1 cellular context compared by ENCODE assay signal in the genomic region with DNA sequence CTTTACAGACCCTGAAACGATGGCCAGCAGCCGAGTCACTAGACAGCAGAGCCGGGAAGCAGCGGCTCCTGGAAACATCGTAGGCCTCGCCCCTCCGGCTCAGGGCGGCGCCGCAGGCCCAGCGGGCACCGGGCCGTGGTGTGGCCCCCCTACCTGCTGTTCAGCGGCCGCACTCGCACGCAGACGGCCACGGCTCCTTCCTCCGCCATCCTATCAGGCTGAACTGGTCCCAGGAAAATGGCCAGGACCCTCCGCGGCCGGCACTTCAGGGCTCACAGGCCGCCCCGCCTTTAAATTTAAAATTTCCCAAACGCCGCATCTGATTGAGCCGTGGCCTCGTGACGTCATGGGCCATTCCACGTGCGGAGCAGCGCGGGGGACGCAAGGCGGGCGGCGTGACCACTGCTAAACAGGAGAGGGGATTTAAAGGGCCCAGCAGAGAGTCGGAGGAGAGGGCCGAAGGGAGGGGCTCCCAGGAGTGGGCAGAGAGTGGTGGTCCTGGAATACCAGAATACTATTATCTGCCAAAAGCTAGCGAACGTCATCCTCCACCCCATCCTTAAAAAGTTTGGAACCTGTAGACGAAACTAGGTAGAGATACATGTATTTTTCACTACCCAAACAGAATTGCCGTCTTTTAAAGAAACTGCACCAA.
TF ChIP-seq lines count a peak whose summit lies in the region.

A gene with protein sequence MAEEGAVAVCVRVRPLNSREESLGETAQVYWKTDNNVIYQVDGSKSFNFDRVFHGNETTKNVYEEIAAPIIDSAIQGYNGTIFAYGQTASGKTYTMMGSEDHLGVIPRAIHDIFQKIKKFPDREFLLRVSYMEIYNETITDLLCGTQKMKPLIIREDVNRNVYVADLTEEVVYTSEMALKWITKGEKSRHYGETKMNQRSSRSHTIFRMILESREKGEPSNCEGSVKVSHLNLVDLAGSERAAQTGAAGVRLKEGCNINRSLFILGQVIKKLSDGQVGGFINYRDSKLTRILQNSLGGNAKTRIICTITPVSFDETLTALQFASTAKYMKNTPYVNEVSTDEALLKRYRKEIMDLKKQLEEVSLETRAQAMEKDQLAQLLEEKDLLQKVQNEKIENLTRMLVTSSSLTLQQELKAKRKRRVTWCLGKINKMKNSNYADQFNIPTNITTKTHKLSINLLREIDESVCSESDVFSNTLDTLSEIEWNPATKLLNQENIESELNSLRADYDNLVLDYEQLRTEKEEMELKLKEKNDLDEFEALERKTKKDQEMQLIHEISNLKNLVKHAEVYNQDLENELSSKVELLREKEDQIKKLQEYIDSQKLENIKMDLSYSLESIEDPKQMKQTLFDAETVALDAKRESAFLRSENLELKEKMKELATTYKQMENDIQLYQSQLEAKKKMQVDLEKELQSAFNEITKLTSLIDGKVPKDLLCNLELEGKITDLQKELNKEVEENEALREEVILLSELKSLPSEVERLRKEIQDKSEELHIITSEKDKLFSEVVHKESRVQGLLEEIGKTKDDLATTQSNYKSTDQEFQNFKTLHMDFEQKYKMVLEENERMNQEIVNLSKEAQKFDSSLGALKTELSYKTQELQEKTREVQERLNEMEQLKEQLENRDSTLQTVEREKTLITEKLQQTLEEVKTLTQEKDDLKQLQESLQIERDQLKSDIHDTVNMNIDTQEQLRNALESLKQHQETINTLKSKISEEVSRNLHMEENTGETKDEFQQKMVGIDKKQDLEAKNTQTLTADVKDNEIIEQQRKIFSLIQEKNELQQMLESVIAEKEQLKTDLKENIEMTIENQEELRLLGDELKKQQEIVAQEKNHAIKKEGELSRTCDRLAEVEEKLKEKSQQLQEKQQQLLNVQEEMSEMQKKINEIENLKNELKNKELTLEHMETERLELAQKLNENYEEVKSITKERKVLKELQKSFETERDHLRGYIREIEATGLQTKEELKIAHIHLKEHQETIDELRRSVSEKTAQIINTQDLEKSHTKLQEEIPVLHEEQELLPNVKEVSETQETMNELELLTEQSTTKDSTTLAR (N-terminal part only) (minus strand): TSS at position 233 of the 655 bp plus-strand sequence. CDS start 24 bp downstream, at position 209.

TF ChIP-seq in GM12878, 131 proteins besides CTCF, POLR2A, EP300 and RAD21 (continued from another document and continues in another):
- TF ChIP-seq, protein P1, sequence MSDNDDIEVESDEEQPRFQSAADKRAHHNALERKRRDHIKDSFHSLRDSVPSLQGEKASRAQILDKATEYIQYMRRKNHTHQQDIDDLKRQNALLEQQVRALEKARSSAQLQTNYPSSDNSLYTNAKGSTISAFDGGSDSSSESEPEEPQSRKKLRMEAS (IDR thresholded peaks at IDR 0.05; ENCODE audit: low read depth, low read length): no peak
- TF ChIP-seq PML (IDR thresholded peaks at IDR 0.05; ENCODE audit: low read length) (no peak; the same call in 1 of the 2 replicates), FOXK2 (IDR thresholded peaks at IDR 0.05) (peak; percentile 98), HCFC1 (IDR thresholded peaks at IDR 0.05; ENCODE audit: low read length) (no peak), EGR1 (IDR thresholded peaks at IDR 0.05; ENCODE audit: borderline replicate concordance in 1 of 2, low read depth in 2 of 2, low read length in 2 of 2) (no peak; a peak in 2 of 3 replicates), SMARCA5 (IDR thresholded peaks at IDR 0.05) (no peak), TCF3 (IDR thresholded peaks at IDR 0.05; ENCODE audit: borderline replicate concordance, insufficient read depth, low read depth, low read length) (no peak), SP1 (IDR thresholded peaks at IDR 0.05; ENCODE audit: low read depth, low read length) (no peak), RCOR1 (conservative IDR thresholded peaks at IDR 0.05; ENCODE audit: low read depth, low read length) (0 out of 2 replicates have a peak, but pooled peaks have one; percentile 42), NRF1 (conservative IDR thresholded peaks at IDR 0.05; ENCODE audit: low read depth, low read length) (no peak), SIN3A (IDR thresholded peaks at IDR 0.05; ENCODE audit: low read depth, low read length) (peak; percentile 95), SMAD1 (IDR thresholded peaks at IDR 0.05; ENCODE audit: low read depth, partially characterized antibody) (no peak), TCF7 (IDR thresholded peaks at IDR 0.05; ENCODE audit: borderline replicate concordance) (no peak), YBX1 (IDR thresholded peaks at IDR 0.05) (no peak), KLF5 (IDR thresholded peaks at IDR 0.05; ENCODE audit: partially characterized antibody) (peak; percentile 99), MYC (IDR thresholded peaks at IDR 0.05; ENCODE audit: insufficient read depth, insufficient read length, insufficient replicate concordance, low read length, severe bottlenecking) (no peak), MTA2 (IDR thresholded peaks at IDR 0.05; ENCODE audit: low read depth) (no peak), CREM (IDR thresholded peaks at IDR 0.05; ENCODE audit: low read depth) (peak; percentile 99), NFXL1 (IDR thresholded peaks at IDR 0.05; ENCODE audit: borderline replicate concordance) (no peak), PAX8 (IDR thresholded peaks at IDR 0.05) (no peak), SMC3 (IDR thresholded peaks at IDR 0.05; ENCODE audit: borderline replicate concordance, low read length) (no peak), MYB (IDR thresholded peaks at IDR 0.05; ENCODE audit: borderline replicate concordance, low read depth, low read length) (no peak), BACH1 (IDR thresholded peaks at IDR 0.05; ENCODE audit: borderline replicate concordance) (0 out of 2 replicates have a peak, but pooled peaks have one; percentile 23), IRF4 (IDR thresholded peaks at IDR 0.05; ENCODE audit: low read depth, low read length) (no peak), WRNIP1 (IDR thresholded peaks at IDR 0.05; ENCODE audit: borderline replicate concordance, low read depth, low read length) (no peak), RB1 (IDR thresholded peaks at IDR 0.05; ENCODE audit: borderline replicate concordance) (peak; percentile 86; the same call in 1 of the 2 replicates), BHLHE40 (IDR thresholded peaks at IDR 0.05; ENCODE audit: borderline replicate concordance in 1 of 2, low read depth in 2 of 2, low read length in 1 of 2) (peak; percentile 98), ETV6 (conservative IDR thresholded peaks at IDR 0.05 in 1 of 2, IDR thresholded peaks at IDR 0.05 in 1 of 2; ENCODE audit: borderline replicate concordance in 1 of 2, low read depth in 1 of 2) (no peak), HDAC6 (IDR thresholded peaks at IDR 0.05; ENCODE audit: unreplicated experiment) (no peak)
- TF ChIP-seq, protein P2, sequence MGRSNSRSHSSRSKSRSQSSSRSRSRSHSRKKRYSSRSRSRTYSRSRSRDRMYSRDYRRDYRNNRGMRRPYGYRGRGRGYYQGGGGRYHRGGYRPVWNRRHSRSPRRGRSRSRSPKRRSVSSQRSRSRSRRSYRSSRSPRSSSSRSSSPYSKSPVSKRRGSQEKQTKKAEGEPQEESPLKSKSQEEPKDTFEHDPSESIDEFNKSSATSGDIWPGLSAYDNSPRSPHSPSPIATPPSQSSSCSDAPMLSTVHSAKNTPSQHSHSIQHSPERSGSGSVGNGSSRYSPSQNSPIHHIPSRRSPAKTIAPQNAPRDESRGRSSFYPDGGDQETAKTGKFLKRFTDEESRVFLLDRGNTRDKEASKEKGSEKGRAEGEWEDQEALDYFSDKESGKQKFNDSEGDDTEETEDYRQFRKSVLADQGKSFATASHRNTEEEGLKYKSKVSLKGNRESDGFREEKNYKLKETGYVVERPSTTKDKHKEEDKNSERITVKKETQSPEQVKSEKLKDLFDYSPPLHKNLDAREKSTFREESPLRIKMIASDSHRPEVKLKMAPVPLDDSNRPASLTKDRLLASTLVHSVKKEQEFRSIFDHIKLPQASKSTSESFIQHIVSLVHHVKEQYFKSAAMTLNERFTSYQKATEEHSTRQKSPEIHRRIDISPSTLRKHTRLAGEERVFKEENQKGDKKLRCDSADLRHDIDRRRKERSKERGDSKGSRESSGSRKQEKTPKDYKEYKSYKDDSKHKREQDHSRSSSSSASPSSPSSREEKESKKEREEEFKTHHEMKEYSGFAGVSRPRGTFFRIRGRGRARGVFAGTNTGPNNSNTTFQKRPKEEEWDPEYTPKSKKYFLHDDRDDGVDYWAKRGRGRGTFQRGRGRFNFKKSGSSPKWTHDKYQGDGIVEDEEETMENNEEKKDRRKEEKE (IDR thresholded peaks at IDR 0.05): peak; percentile 95
- TF ChIP-seq, protein P3, sequence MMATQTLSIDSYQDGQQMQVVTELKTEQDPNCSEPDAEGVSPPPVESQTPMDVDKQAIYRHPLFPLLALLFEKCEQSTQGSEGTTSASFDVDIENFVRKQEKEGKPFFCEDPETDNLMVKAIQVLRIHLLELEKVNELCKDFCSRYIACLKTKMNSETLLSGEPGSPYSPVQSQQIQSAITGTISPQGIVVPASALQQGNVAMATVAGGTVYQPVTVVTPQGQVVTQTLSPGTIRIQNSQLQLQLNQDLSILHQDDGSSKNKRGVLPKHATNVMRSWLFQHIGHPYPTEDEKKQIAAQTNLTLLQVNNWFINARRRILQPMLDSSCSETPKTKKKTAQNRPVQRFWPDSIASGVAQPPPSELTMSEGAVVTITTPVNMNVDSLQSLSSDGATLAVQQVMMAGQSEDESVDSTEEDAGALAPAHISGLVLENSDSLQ (IDR thresholded peaks at IDR 0.05): 0 out of 2 replicates have a peak, but pooled peaks have one; percentile 28
- TF ChIP-seq, protein P4, sequence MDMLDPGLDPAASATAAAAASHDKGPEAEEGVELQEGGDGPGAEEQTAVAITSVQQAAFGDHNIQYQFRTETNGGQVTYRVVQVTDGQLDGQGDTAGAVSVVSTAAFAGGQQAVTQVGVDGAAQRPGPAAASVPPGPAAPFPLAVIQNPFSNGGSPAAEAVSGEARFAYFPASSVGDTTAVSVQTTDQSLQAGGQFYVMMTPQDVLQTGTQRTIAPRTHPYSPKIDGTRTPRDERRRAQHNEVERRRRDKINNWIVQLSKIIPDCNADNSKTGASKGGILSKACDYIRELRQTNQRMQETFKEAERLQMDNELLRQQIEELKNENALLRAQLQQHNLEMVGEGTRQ (IDR thresholded peaks at IDR 0.05; ENCODE audit: borderline replicate concordance, low read depth, low read length): no peak; the same call in 1 of the 2 replicates
- TF ChIP-seq, protein P5, sequence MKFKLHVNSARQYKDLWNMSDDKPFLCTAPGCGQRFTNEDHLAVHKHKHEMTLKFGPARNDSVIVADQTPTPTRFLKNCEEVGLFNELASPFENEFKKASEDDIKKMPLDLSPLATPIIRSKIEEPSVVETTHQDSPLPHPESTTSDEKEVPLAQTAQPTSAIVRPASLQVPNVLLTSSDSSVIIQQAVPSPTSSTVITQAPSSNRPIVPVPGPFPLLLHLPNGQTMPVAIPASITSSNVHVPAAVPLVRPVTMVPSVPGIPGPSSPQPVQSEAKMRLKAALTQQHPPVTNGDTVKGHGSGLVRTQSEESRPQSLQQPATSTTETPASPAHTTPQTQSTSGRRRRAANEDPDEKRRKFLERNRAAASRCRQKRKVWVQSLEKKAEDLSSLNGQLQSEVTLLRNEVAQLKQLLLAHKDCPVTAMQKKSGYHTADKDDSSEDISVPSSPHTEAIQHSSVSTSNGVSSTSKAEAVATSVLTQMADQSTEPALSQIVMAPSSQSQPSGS (IDR thresholded peaks at IDR 0.05; ENCODE audit: low read length): peak; percentile 81; the same call in 1 of the 2 replicates
- TF ChIP-seq, protein P6, sequence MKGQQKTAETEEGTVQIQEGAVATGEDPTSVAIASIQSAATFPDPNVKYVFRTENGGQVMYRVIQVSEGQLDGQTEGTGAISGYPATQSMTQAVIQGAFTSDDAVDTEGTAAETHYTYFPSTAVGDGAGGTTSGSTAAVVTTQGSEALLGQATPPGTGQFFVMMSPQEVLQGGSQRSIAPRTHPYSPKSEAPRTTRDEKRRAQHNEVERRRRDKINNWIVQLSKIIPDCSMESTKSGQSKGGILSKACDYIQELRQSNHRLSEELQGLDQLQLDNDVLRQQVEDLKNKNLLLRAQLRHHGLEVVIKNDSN (IDR thresholded peaks at IDR 0.05; ENCODE audit: borderline replicate concordance, extremely low read length, insufficient read depth, low read depth, low read length): no peak
- TF ChIP-seq, protein P7, sequence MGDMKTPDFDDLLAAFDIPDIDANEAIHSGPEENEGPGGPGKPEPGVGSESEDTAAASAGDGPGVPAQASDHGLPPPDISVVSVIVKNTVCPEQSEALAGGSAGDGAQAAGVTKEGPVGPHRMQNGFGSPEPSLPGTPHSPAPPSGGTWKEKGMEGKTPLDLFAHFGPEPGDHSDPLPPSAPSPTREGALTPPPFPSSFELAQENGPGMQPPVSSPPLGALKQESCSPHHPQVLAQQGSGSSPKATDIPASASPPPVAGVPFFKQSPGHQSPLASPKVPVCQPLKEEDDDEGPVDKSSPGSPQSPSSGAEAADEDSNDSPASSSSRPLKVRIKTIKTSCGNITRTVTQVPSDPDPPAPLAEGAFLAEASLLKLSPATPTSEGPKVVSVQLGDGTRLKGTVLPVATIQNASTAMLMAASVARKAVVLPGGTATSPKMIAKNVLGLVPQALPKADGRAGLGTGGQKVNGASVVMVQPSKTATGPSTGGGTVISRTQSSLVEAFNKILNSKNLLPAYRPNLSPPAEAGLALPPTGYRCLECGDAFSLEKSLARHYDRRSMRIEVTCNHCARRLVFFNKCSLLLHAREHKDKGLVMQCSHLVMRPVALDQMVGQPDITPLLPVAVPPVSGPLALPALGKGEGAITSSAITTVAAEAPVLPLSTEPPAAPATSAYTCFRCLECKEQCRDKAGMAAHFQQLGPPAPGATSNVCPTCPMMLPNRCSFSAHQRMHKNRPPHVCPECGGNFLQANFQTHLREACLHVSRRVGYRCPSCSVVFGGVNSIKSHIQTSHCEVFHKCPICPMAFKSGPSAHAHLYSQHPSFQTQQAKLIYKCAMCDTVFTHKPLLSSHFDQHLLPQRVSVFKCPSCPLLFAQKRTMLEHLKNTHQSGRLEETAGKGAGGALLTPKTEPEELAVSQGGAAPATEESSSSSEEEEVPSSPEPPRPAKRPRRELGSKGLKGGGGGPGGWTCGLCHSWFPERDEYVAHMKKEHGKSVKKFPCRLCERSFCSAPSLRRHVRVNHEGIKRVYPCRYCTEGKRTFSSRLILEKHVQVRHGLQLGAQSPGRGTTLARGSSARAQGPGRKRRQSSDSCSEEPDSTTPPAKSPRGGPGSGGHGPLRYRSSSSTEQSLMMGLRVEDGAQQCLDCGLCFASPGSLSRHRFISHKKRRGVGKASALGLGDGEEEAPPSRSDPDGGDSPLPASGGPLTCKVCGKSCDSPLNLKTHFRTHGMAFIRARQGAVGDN (IDR thresholded peaks at IDR 0.05): no peak
